8 cellular contexts compared by ENCODE assay signal in genomic region chrX:109384569-109385174, GRCh38.
DNase-seq lines count a peak whose midpoint lies in the region; FAIRE-seq and TF ChIP-seq lines count a peak whose summit lies in the region.

No MANE protein-coding gene starts in this region.

- H3K4me1 Mint-ChIP-seq in neural crest cell: no peaks in the 10 kb centered on the region

- DNase-seq in GM12864 (ENCODE audit: low read depth): no peak
- peak; percentile 62 for DNase-seq in dermis blood vessel endothelial cell
- DNase-seq in neural crest cell (ENCODE audit: low read depth, low spot score): peak; percentile 32
- no peak for DNase-seq in NCI-H2107 treated with DMSO at 0.1 percent for 48 hours (lab: John Stamatoyannopoulos, UW; ENCODE audit: unreplicated experiment)
- DNase-seq in RWPE1 (ENCODE audit: low spot score): no peak
- DNase-seq in H54 (ENCODE audit: insufficient read length, low spot score): no peak
- no peak for DNase-seq in ecto neural progenitor cell (ENCODE audit: low spot score)

- H3K27me3 Mint-ChIP-seq in neural crest cell (ENCODE audit: low read depth): no peaks in the 10 kb centered on the region

- TF ChIP-seq POLR2A in H54 (IDR thresholded peaks at IDR 0.05; ENCODE audit: low read depth, low read length): no peak

- CTCF ChIA-PET in RWPE1 (lab: Yijun Ruan, JAX): interaction anchor here (0.5 to 1.7 kb wide), 6 partner anchors 95 to 690 kb away, joined by 3 to 15 read pairs (median 4); no protein-coding TSS in a partner anchor

- TF ChIP-seq CTCF in GM12864 (IDR thresholded peaks at IDR 0.05; ENCODE audit: low read depth, low read length, missing control alignments) (peak; percentile 39), LNCAP (IDR thresholded peaks at IDR 0.05) (peak; percentile 50), neural crest cell (conservative IDR thresholded peaks at IDR 0.05) (peak; percentile 87), RWPE1 (conservative IDR thresholded peaks at IDR 0.05; ENCODE audit: low read depth) (no peak)

- no peaks in the 10 kb centered on the region for H3K36me3 Mint-ChIP-seq in neural crest cell (ENCODE audit: low read depth)

- no peaks in the 10 kb centered on the region for H3K9me3 Mint-ChIP-seq in neural crest cell

- no peak overlapping the region for H3K4me3 ChIP-seq in GM12864 (ENCODE audit: low read depth, low read length)

- no peak overlapping the region for H3K27ac ChIP-seq in RWPE1

- FAIRE-seq in H54 (lab: Jason Lieb, UNC): no peak

- no peak overlapping the region for H3K27ac Mint-ChIP-seq in neural crest cell (ENCODE audit: unreplicated experiment)

- H3K4me3 Mint-ChIP-seq in neural crest cell: no peak overlapping the region

- POLR2A ChIA-PET in RWPE1 (lab: Yijun Ruan, JAX; ENCODE audit: low non-redundant PET): no interaction called here

Comparison
In these comparisons a context has a peak if more than half of its experiments do, and no peak if none do; other contexts are left out.
1. DNase-seq: peak in dermis blood vessel endothelial cell (single experiment) and neural crest cell (single experiment); none in GM12864 (single experiment), NCI-H2107 treated with DMSO at 0.1 percent for 48 hours (single experiment), RWPE1 (single experiment), H54 (single experiment) and ecto neural progenitor cell (single experiment).